Comparison of ENCODE assay signal across 1 cellular context in the genomic region with DNA sequence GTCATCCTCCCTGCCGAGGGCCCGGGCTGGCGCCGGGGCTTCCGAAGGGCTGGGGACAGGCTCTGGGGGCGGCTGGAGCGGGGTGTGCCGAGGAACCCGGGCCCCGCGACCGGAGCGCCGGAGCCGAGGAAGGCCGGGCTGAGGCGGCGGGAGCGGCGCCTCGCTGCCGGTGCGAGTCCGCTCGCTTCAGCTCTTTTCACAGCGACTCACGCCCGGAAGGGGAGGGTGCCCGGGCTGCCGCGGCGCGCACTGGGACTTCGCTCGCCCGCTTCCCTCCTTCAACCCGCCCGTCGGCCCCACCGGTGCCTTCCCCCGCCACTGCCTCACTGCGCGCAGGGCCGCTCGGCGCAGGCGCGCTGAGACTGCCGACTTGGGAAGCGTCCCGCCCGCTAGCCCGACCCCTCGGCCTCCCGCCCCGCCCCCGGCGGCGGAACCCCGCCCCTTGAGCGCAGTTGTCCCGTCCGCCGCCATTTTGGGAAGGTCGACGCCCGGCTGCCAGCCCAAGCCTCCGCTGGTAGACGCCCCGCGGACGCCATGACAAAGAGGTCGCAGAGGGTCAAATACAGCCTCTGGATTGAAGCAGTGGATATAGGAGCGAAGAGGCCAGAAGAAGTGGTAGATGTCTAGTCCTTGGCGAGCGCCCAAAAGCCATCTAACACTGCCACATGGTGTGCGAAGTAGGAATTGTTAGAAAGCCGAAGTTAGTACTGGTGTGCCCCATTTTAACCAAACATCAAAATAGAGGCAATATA.
TF ChIP-seq lines count a peak whose summit lies in the region.

A gene with protein sequence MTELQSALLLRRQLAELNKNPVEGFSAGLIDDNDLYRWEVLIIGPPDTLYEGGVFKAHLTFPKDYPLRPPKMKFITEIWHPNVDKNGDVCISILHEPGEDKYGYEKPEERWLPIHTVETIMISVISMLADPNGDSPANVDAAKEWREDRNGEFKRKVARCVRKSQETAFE (minus strand): TSS at position 364 of the 752 bp plus-strand sequence. CDS start 359 bp downstream, at position 5.

TF ChIP-seq in HepG2, 621 proteins besides CTCF, POLR2A, EP300 and RAD21 (continued from another document and continues in another):
- TF ChIP-seq, protein P1, sequence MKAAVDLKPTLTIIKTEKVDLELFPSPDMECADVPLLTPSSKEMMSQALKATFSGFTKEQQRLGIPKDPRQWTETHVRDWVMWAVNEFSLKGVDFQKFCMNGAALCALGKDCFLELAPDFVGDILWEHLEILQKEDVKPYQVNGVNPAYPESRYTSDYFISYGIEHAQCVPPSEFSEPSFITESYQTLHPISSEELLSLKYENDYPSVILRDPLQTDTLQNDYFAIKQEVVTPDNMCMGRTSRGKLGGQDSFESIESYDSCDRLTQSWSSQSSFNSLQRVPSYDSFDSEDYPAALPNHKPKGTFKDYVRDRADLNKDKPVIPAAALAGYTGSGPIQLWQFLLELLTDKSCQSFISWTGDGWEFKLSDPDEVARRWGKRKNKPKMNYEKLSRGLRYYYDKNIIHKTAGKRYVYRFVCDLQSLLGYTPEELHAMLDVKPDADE (CRISPR knock-in tag; IDR thresholded peaks at IDR 0.05): no peak; the same call in 1 of the 2 replicates
- peak; percentile 81 for TF ChIP-seq STAG1 (CRISPR knock-in tag; IDR thresholded peaks at IDR 0.05)
- TF ChIP-seq CREBL2 (CRISPR knock-in tag; IDR thresholded peaks at IDR 0.05; ENCODE audit: borderline replicate concordance): no peak
- TF ChIP-seq RBM22 (optimal IDR thresholded peaks at IDR 0.05; ENCODE audit: low read length): no peak
- 0 out of 2 replicates have a peak, but pooled peaks have one; percentile 58 for TF ChIP-seq SAFB2 (CRISPR knock-in tag; IDR thresholded peaks at IDR 0.05; ENCODE audit: borderline replicate concordance, low read depth)
- no peak for TF ChIP-seq RFX1 (IDR thresholded peaks at IDR 0.05)
- TF ChIP-seq, protein P2, sequence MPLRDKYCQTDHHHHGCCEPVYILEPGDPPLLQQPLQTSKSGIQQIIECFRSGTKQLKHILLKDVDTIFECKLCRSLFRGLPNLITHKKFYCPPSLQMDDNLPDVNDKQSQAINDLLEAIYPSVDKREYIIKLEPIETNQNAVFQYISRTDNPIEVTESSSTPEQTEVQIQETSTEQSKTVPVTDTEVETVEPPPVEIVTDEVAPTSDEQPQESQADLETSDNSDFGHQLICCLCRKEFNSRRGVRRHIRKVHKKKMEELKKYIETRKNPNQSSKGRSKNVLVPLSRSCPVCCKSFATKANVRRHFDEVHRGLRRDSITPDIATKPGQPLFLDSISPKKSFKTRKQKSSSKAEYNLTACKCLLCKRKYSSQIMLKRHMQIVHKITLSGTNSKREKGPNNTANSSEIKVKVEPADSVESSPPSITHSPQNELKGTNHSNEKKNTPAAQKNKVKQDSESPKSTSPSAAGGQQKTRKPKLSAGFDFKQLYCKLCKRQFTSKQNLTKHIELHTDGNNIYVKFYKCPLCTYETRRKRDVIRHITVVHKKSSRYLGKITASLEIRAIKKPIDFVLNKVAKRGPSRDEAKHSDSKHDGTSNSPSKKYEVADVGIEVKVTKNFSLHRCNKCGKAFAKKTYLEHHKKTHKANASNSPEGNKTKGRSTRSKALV (CRISPR knock-in tag; IDR thresholded peaks at IDR 0.05): no peak
- TF ChIP-seq ZNF574 (CRISPR knock-in tag; IDR thresholded peaks at IDR 0.05): peak; percentile 70; the same call in 1 of the 2 replicates
- TF ChIP-seq ZFP36 (IDR thresholded peaks at IDR 0.05; ENCODE audit: borderline replicate concordance, low read depth, low read length, partially characterized antibody): no peak
- TF ChIP-seq ZBTB1 (CRISPR knock-in tag; IDR thresholded peaks at IDR 0.05; ENCODE audit: borderline replicate concordance): no peak
- TF ChIP-seq GLI4 (CRISPR knock-in tag; IDR thresholded peaks at IDR 0.05; ENCODE audit: borderline replicate concordance): no peak
- TF ChIP-seq ATF4 (CRISPR knock-in tag; IDR thresholded peaks at IDR 0.05): no peak
- 0 out of 2 replicates have a peak, but pooled peaks have one; percentile 23 for TF ChIP-seq ZNF747 (CRISPR knock-in tag; IDR thresholded peaks at IDR 0.05; ENCODE audit: borderline replicate concordance)
- peak; percentile 100 for TF ChIP-seq YY1 (IDR thresholded peaks at IDR 0.05; ENCODE audit: insufficient read depth, insufficient replicate concordance, low read depth, low read length)
- no peak for TF ChIP-seq ZNF33B (CRISPR knock-in tag; IDR thresholded peaks at IDR 0.05)
- peak; percentile 77 for TF ChIP-seq ZSCAN25 (CRISPR knock-in tag; IDR thresholded peaks at IDR 0.05)
- TF ChIP-seq MTF2 (CRISPR knock-in tag; IDR thresholded peaks at IDR 0.05; ENCODE audit: borderline replicate concordance): peak; percentile 68; the same call in 1 of the 2 replicates
- no peak for TF ChIP-seq ZFP82 (CRISPR knock-in tag; IDR thresholded peaks at IDR 0.05; ENCODE audit: borderline replicate concordance)
- peak; percentile 8 for TF ChIP-seq TEAD3 (CRISPR knock-in tag; optimal IDR thresholded peaks at IDR 0.05; ENCODE audit: borderline replicate concordance)
- TF ChIP-seq HOXA5 (CRISPR knock-in tag; IDR thresholded peaks at IDR 0.05): no peak; the same call in 1 of the 2 replicates
- TF ChIP-seq MXI1 (IDR thresholded peaks at IDR 0.05; ENCODE audit: borderline replicate concordance, low read depth, low read length): peak; percentile 60; the same call in 1 of the 3 replicates
- TF ChIP-seq REXO4 (CRISPR knock-in tag; IDR thresholded peaks at IDR 0.05; ENCODE audit: borderline replicate concordance): no peak
- TF ChIP-seq ZNF225 (CRISPR knock-in tag; IDR thresholded peaks at IDR 0.05): peak; percentile 29; the same call in 1 of the 2 replicates
- peak; percentile 19; the same call in 1 of the 2 replicates for TF ChIP-seq YEATS4 (CRISPR knock-in tag; IDR thresholded peaks at IDR 0.05; ENCODE audit: borderline replicate concordance)
- TF ChIP-seq BORCS8-MEF2B (CRISPR knock-in tag; IDR thresholded peaks at IDR 0.05): no peak
- no peak for TF ChIP-seq HMG20A (CRISPR knock-in tag; IDR thresholded peaks at IDR 0.05; ENCODE audit: borderline replicate concordance)
- no peak for TF ChIP-seq KDM5B (CRISPR knock-in tag; IDR thresholded peaks at IDR 0.05; ENCODE audit: borderline replicate concordance)
- TF ChIP-seq, protein P3, sequence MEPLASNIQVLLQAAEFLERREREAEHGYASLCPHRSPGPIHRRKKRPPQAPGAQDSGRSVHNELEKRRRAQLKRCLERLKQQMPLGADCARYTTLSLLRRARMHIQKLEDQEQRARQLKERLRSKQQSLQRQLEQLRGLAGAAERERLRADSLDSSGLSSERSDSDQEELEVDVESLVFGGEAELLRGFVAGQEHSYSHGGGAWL (CRISPR knock-in tag; IDR thresholded peaks at IDR 0.05): no peak; the same call in 1 of the 2 replicates
- TF ChIP-seq BCL6 (CRISPR knock-in tag; IDR thresholded peaks at IDR 0.05): peak; percentile 23; the same call in 1 of the 2 replicates
- TF ChIP-seq KDM3A (CRISPR knock-in tag; IDR thresholded peaks at IDR 0.05; ENCODE audit: low read depth): no peak
- peak; percentile 26; the same call in 1 of the 2 replicates for TF ChIP-seq MYPOP (CRISPR knock-in tag; IDR thresholded peaks at IDR 0.05)
- peak; percentile 76 for TF ChIP-seq ASH2L (IDR thresholded peaks at IDR 0.05; ENCODE audit: insufficient read length, low read depth, low read length)
- TF ChIP-seq KLF15 (CRISPR knock-in tag; IDR thresholded peaks at IDR 0.05; ENCODE audit: borderline replicate concordance): no peak
- TF ChIP-seq, protein P4, sequence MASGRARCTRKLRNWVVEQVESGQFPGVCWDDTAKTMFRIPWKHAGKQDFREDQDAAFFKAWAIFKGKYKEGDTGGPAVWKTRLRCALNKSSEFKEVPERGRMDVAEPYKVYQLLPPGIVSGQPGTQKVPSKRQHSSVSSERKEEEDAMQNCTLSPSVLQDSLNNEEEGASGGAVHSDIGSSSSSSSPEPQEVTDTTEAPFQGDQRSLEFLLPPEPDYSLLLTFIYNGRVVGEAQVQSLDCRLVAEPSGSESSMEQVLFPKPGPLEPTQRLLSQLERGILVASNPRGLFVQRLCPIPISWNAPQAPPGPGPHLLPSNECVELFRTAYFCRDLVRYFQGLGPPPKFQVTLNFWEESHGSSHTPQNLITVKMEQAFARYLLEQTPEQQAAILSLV (CRISPR knock-in tag; IDR thresholded peaks at IDR 0.05; ENCODE audit: borderline replicate concordance): peak; percentile 53; the same call in 1 of the 2 replicates
- no peak for TF ChIP-seq ZNF773 (CRISPR knock-in tag; IDR thresholded peaks at IDR 0.05; ENCODE audit: borderline replicate concordance)
- TF ChIP-seq TBL1XR1 (IDR thresholded peaks at IDR 0.05; ENCODE audit: borderline replicate concordance, low read length, partially characterized antibody): no peak
- no peak for TF ChIP-seq TCF7 (IDR thresholded peaks at IDR 0.05; ENCODE audit: low read depth)
- TF ChIP-seq, protein P5, sequence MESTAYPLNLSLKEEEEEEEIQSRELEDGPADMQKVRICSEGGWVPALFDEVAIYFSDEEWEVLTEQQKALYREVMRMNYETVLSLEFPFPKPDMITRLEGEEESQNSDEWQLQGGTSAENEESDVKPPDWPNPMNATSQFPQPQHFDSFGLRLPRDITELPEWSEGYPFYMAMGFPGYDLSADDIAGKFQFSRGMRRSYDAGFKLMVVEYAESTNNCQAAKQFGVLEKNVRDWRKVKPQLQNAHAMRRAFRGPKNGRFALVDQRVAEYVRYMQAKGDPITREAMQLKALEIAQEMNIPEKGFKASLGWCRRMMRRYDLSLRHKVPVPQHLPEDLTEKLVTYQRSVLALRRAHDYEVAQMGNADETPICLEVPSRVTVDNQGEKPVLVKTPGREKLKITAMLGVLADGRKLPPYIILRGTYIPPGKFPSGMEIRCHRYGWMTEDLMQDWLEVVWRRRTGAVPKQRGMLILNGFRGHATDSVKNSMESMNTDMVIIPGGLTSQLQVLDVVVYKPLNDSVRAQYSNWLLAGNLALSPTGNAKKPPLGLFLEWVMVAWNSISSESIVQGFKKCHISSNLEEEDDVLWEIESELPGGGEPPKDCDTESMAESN (CRISPR knock-in tag; conservative IDR thresholded peaks at IDR 0.05): peak; percentile 86; the same call in 1 of the 2 replicates
- TF ChIP-seq DR1 (CRISPR knock-in tag; IDR thresholded peaks at IDR 0.05): peak; percentile 29; the same call in 1 of the 2 replicates
- TF ChIP-seq ZNF230 (CRISPR knock-in tag; IDR thresholded peaks at IDR 0.05): no peak
- TF ChIP-seq, protein P6, sequence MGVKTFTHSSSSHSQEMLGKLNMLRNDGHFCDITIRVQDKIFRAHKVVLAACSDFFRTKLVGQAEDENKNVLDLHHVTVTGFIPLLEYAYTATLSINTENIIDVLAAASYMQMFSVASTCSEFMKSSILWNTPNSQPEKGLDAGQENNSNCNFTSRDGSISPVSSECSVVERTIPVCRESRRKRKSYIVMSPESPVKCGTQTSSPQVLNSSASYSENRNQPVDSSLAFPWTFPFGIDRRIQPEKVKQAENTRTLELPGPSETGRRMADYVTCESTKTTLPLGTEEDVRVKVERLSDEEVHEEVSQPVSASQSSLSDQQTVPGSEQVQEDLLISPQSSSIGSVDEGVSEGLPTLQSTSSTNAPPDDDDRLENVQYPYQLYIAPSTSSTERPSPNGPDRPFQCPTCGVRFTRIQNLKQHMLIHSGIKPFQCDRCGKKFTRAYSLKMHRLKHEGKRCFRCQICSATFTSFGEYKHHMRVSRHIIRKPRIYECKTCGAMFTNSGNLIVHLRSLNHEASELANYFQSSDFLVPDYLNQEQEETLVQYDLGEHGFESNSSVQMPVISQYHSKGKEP (CRISPR knock-in tag; IDR thresholded peaks at IDR 0.05): 0 out of 2 replicates have a peak, but pooled peaks have one; percentile 51
